ENCODE assay signal across 8 cellular contexts in genomic region chr9:132769895-132770774, GRCh38.
A peak's percentile ranks its signal among the peaks of the same experiment; 100 is the strongest.
DNase-seq lines count a peak whose midpoint lies in the region; ATAC-seq and TF ChIP-seq lines count a peak whose summit lies in the region.

No MANE protein-coding gene starts in this region.

- H3K4me3 ChIP-seq in GM12865 (ENCODE audit: low read depth, low read length) (peak overlapping the region; percentile 82), stomach smooth muscle (ENCODE audit: low read length in 2 of 2) (peak overlapping the region; percentile 88 to 97)

- peaks cover 0 to 10% of the 10 kb centered on the region in 2 donors for H3K9me3 ChIP-seq in stomach smooth muscle (ENCODE audit: control insufficient read depth in 2 of 2, low read length in 2 of 2)

- H3K9me3 Mint-ChIP-seq in activated T-helper 2 cell treated with anti-CD3 and anti-CD28 coated beads, Interferon-gamma antibody, Interleukin-2, Interleukin-4, amounts not matched to agents 10 μg/mL and 5 μg/mL and 100 μg/mL, durations not matched to agents 14 hours and 24 hours and 36 hours, result peaks cover 8% of the 10 kb centered on the region
- peaks cover 15% of the 10 kb centered on the region for H3K9me3 Mint-ChIP-seq in neural crest cell

- ATAC-seq in HG02884 (IDR thresholded peaks at IDR 0.05; ENCODE audit: unreplicated experiment), result peak; percentile 44
- ATAC-seq in foreskin keratinocyte, result peak; percentile 60

- H3K27ac ChIP-seq in foreskin keratinocyte (peak overlapping the region; percentile 39), stomach smooth muscle (ENCODE audit: low read length) (peak overlapping the region; percentile 92)

- peaks cover 26% of the 10 kb centered on the region for H3K4me1 Mint-ChIP-seq in activated T-helper 2 cell treated with anti-CD3 and anti-CD28 coated beads, Interferon-gamma antibody, Interleukin-2, Interleukin-4, amounts not matched to agents 10 μg/mL and 5 μg/mL and 100 μg/mL, durations not matched to agents 14 hours and 24 hours and 36 hours (ENCODE audit: low read depth)
- H3K4me1 Mint-ChIP-seq in neural crest cell, result peaks cover 26% of the 10 kb centered on the region

- peak overlapping the region; percentile 97 for H3K27ac Mint-ChIP-seq in activated T-helper 2 cell treated with anti-CD3 and anti-CD28 coated beads, Interferon-gamma antibody, Interleukin-2, Interleukin-4, amounts not matched to agents 10 μg/mL and 5 μg/mL and 100 μg/mL, durations not matched to agents 14 hours and 24 hours and 36 hours
- H3K27ac Mint-ChIP-seq in neural crest cell (ENCODE audit: unreplicated experiment), result peak overlapping the region; percentile 52

- H3K9ac ChIP-seq in stomach smooth muscle (ENCODE audit: low read length in 2 of 2), result peak overlapping the region; percentile 93 to 97

- TF ChIP-seq CTCF in GM12865 (IDR thresholded peaks at IDR 0.05; ENCODE audit: insufficient read depth, low read depth, low read length, missing control alignments) (no peak), foreskin keratinocyte (conservative IDR thresholded peaks at IDR 0.05) (no peak), neural crest cell (conservative IDR thresholded peaks at IDR 0.05) (no peak)

- no peaks in the 10 kb centered on the region for H3K36me3 ChIP-seq in stomach smooth muscle (ENCODE audit: control insufficient read depth in 2 of 2, insufficient read depth in 2 of 2, low read length in 2 of 2)

- DNase-seq in GM12865 (ENCODE audit: low read depth) (peak; percentile 84), OCI-M1 (lab: John Stamatoyannopoulos, UW) (peak; percentile 83), foreskin keratinocyte (peak in 1 of 2 donors; percentile 4), neural crest cell (ENCODE audit: low read depth, low spot score) (peak; percentile 35), NCI-H1436 treated with DMSO at 0.1 percent for 48 hours (lab: John Stamatoyannopoulos, UW) (no peak)
- DNase-seq in activated T-helper 2 cell treated with anti-CD3 and anti-CD28 coated beads, Interferon-gamma antibody, Interleukin-2, Interleukin-4, amounts not matched to agents 10 μg/mL and 5 μg/mL and 100 μg/mL, durations not matched to agents 14 hours and 24 hours and 36 hours (ENCODE audit: low spot score), result peak; percentile 69

- peaks cover 6% of the 10 kb centered on the region for H3K27me3 ChIP-seq in foreskin keratinocyte
- no peaks in the 10 kb centered on the region for H3K27me3 ChIP-seq in stomach smooth muscle (ENCODE audit: control insufficient read depth in 1 of 2, insufficient read depth in 2 of 2, low read length in 2 of 2)

- H3K4me1 ChIP-seq in foreskin keratinocyte (no peaks in the 10 kb centered on the region), stomach smooth muscle (ENCODE audit: control insufficient read depth, insufficient read depth, low read length) (peaks cover 12% of the 10 kb centered on the region)

- intact Hi-C loops in activated T-helper 2 cell treated with anti-CD3 and anti-CD28 coated beads, Interferon-gamma antibody, Interleukin-2, Interleukin-4, amounts not matched to agents 10 μg/mL and 5 μg/mL and 100 μg/mL, durations not matched to agents 14 hours and 24 hours and 36 hours (cut with micrococcal nuclease), result loop anchor here (2.0 kb wide), 1 partner anchor 97 kb away; no protein-coding TSS in a partner anchor

- H3K36me3 Mint-ChIP-seq in activated T-helper 2 cell treated with anti-CD3 and anti-CD28 coated beads, Interferon-gamma antibody, Interleukin-2, Interleukin-4, amounts not matched to agents 10 μg/mL and 5 μg/mL and 100 μg/mL, durations not matched to agents 14 hours and 24 hours and 36 hours (ENCODE audit: low read depth), result peaks cover 17% of the 10 kb centered on the region
- H3K36me3 Mint-ChIP-seq in neural crest cell (ENCODE audit: low read depth), result peaks cover 13% of the 10 kb centered on the region

- peaks cover 12% of the 10 kb centered on the region for H3K27me3 Mint-ChIP-seq in activated T-helper 2 cell treated with anti-CD3 and anti-CD28 coated beads, Interferon-gamma antibody, Interleukin-2, Interleukin-4, amounts not matched to agents 10 μg/mL and 5 μg/mL and 100 μg/mL, durations not matched to agents 14 hours and 24 hours and 36 hours (ENCODE audit: low read depth)
- peaks cover 9% of the 10 kb centered on the region for H3K27me3 Mint-ChIP-seq in neural crest cell (ENCODE audit: low read depth)

- peak overlapping the region; percentile 94 for H3K4me3 Mint-ChIP-seq in activated T-helper 2 cell treated with anti-CD3 and anti-CD28 coated beads, Interferon-gamma antibody, Interleukin-2, Interleukin-4, amounts not matched to agents 10 μg/mL and 5 μg/mL and 100 μg/mL, durations not matched to agents 14 hours and 24 hours and 36 hours (ENCODE audit: low read depth)
- H3K4me3 Mint-ChIP-seq in neural crest cell, result peak overlapping the region; percentile 93
